ENCODE assay signal across 14 cellular contexts in genomic region chr16:57508084-57508425, GRCh38.
"Had no signal": no experiment of that assay in that cellular context is flagged by ENCODE, and none has a peak within 500 bp of the region (broad histone marks: within the 10 kb centered on the region; RNA-seq: fewer than 3 reads in every experiment).

No MANE protein-coding gene starts in this region.

- FAIRE-seq: colon had no signal

- H3K4me3 ChIP-seq: esophagus muscularis mucosa, right lobe of liver, upper lobe of right lung had no signal

- ATAC-seq: activated CD8-positive, alpha-beta T cell treated with anti-CD3 and anti-CD28 coated beads, Interleukin-2, amount 10 ng/mL, durations not matched to agents 7 days and 5 days; activated naive CD4-positive, alpha-beta T cell treated with anti-CD3 and anti-CD28 coated beads, Interleukin-2, amount 50 U/mL, for 72 hours; stimulated activated naive CD8-positive, alpha-beta T cell treated with anti-CD3 and anti-CD28 coated beads, Interleukin-15, amount 100 ng/mL, for 72 hours; T-helper 17 cell; upper lobe of right lung had no signal

- H3K27ac ChIP-seq: esophagus muscularis mucosa, right lobe of liver, upper lobe of right lung had no signal

- H3K27me3 ChIP-seq: right lobe of liver, upper lobe of right lung had no signal

- DNase-seq: activated CD4-positive, alpha-beta T cell treated with anti-CD3 and anti-CD28 coated beads for 48 hours; activated CD8-positive, alpha-beta memory T cell treated with anti-CD3 and anti-CD28 coated beads, Interleukin-2, amount 50 U/mL, for 4 hours; activated CD8-positive, alpha-beta T cell treated with anti-CD3 and anti-CD28 coated beads, Interleukin-2, amount 10 ng/mL, durations not matched to agents 7 days and 5 days; activated gamma-delta T cell; activated T-cell treated with anti-CD3 and anti-CD28 coated beads, Interleukin-2, amount 50 U/mL, for 48 hours; caudate nucleus; hypothalamus; stimulated activated naive CD8-positive, alpha-beta T cell treated with anti-CD3 and anti-CD28 coated beads, Interleukin-15, amount 100 ng/mL, for 72 hours; T-helper 17 cell; upper lobe of right lung had no signal

- H3K36me3 ChIP-seq: right lobe of liver, upper lobe of right lung had no signal

- H3K9me3 ChIP-seq: esophagus muscularis mucosa, right lobe of liver, upper lobe of right lung had no signal
